In genomic region chr13:114110091-114110829, GRCh38 we compare ENCODE assay signal across 8 cellular contexts. TPM values are rescaled to one million over a fixed set of nuclear protein-coding genes. Genes with fewer than 3 reads are reported as not detected.
A peak's percentile ranks its signal among the peaks of the same experiment; 100 is the strongest.
DNase-seq lines count a peak whose midpoint lies in the region; ATAC-seq lines count a peak whose summit lies in the region.

No MANE protein-coding gene starts in this region.

- DNase-seq in NCI-H146 (lab: John Stamatoyannopoulos, UW) = peak; percentile 30
- DNase-seq in NCI-H146 treated with DMSO at 0.1 percent for 48 hours (lab: John Stamatoyannopoulos, UW; ENCODE audit: unreplicated experiment) = no peak
- peak; percentile 38 for DNase-seq in NCI-H526 treated with DMSO at 0.1 percent for 48 hours (lab: John Stamatoyannopoulos, UW)
- peak; percentile 76 for DNase-seq in activated T-cell treated with anti-CD3 and anti-CD28 coated beads, Interleukin-2, amount 50 U/mL, for 1 hour
- peak; percentile 82 for DNase-seq in Right ventricle myocardium inferior (ENCODE audit: missing footprints)
- DNase-seq in stimulated activated CD4-positive, alpha-beta T cell treated with anti-CD3 and anti-CD28 coated beads, Interleukin-1b, Interleukin-23, amount 100 ng/mL, for 4 hours (ENCODE audit: low read depth in 2 of 2) = peak; percentile 42 to 51
- DNase-seq in NCI-H2107 treated with DMSO at 0.1 percent for 48 hours (lab: John Stamatoyannopoulos, UW; ENCODE audit: unreplicated experiment) = no peak

- intact Hi-C loops in Right ventricle myocardium inferior (cut with DNase I) = no loop called here

- peak; percentile 25 for ATAC-seq in Right ventricle myocardium inferior
- no peak for ATAC-seq in HG02642 (IDR thresholded peaks at IDR 0.05; ENCODE audit: poor library complexity, unreplicated experiment)

RNA-seq across cellular contexts. Expression of gene RASA3, which starts 22.2 kb away (rescaled TPM):
- total RNA-seq in Right ventricle myocardium inferior = 12.7 TPM

Comparison
In these comparisons a context has a peak if more than half of its experiments do, and no peak if none do; other contexts are left out.
1. DNase-seq: peak in NCI-H146 (single experiment), NCI-H526 treated with DMSO at 0.1 percent for 48 hours (single experiment), activated T-cell treated with anti-CD3 and anti-CD28 coated beads, Interleukin-2, amount 50 U/mL, for 1 hour (single experiment), Right ventricle myocardium inferior (single experiment) and stimulated activated CD4-positive, alpha-beta T cell treated with anti-CD3 and anti-CD28 coated beads, Interleukin-1b, Interleukin-23, amount 100 ng/mL, for 4 hours (2 of 2); none in NCI-H146 treated with DMSO at 0.1 percent for 48 hours (single experiment) and NCI-H2107 treated with DMSO at 0.1 percent for 48 hours (single experiment).